1 cellular context compared by ENCODE assay signal in the genomic region with DNA sequence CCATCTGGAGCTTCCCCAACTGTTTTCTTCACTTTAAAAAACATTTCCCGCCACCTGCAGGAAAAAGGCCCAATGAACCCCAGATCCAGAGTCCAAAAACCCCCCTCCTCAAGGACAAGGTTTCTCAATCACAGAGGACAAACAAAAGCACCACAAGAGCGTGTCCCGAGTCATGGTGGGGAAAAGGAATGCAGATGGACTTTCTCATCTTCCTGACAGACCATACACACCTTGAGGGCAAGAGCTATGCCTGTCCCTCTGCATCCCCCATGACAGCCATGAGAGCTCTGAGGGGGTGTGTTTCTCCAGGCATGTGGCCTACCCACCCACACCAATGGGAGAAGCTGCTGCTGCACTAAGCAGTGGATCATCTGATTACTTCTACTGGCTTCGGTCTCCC.
TF ChIP-seq lines count a peak whose summit lies in the region.

No MANE protein-coding gene starts in this region.

TF ChIP-seq in HepG2, 621 proteins besides CTCF, POLR2A, EP300 and RAD21 (continues in another document):
- TF ChIP-seq ZNF44 (CRISPR knock-in tag; IDR thresholded peaks at IDR 0.05) (no peak), SMARCC2 (IDR thresholded peaks at IDR 0.05) (no peak), HNRNPH1 (optimal IDR thresholded peaks at IDR 0.05; ENCODE audit: low read depth, low read length) (no peak), ZNF546 (CRISPR knock-in tag; conservative IDR thresholded peaks at IDR 0.05) (no peak), SMYD3 (CRISPR knock-in tag; IDR thresholded peaks at IDR 0.05) (no peak), SMAD9 (CRISPR knock-in tag; IDR thresholded peaks at IDR 0.05) (no peak), MTF2 (CRISPR knock-in tag; IDR thresholded peaks at IDR 0.05; ENCODE audit: borderline replicate concordance) (no peak), ZNF839 (CRISPR knock-in tag; IDR thresholded peaks at IDR 0.05; ENCODE audit: borderline replicate concordance) (no peak), NFE2 (CRISPR knock-in tag; IDR thresholded peaks at IDR 0.05) (no peak), HNRNPL (IDR thresholded peaks at IDR 0.05; ENCODE audit: low read depth, low read length) (no peak), ZNF773 (CRISPR knock-in tag; IDR thresholded peaks at IDR 0.05; ENCODE audit: borderline replicate concordance) (no peak), ZNF674 (CRISPR knock-in tag; IDR thresholded peaks at IDR 0.05; ENCODE audit: low read depth) (no peak), GTF3A (CRISPR knock-in tag; conservative IDR thresholded peaks at IDR 0.05) (no peak), FOXP1 (IDR thresholded peaks at IDR 0.05) (no peak), FOXP1 (CRISPR knock-in tag; IDR thresholded peaks at IDR 0.05) (peak; percentile 47; the same call in 1 of the 2 replicates), ZNF382 (CRISPR knock-in tag; IDR thresholded peaks at IDR 0.05; ENCODE audit: borderline replicate concordance) (no peak), ETV5 (CRISPR knock-in tag; IDR thresholded peaks at IDR 0.05; ENCODE audit: borderline replicate concordance) (no peak), IKZF4 (CRISPR knock-in tag; IDR thresholded peaks at IDR 0.05; ENCODE audit: borderline replicate concordance, low read depth, not compliant biosample characterization) (no peak), PAF1 (CRISPR knock-in tag; IDR thresholded peaks at IDR 0.05) (no peak), LCORL (IDR thresholded peaks at IDR 0.05) (no peak), LCORL (CRISPR knock-in tag; IDR thresholded peaks at IDR 0.05) (0 out of 2 replicates have a peak, but pooled peaks have one; percentile 29), RFX1 (IDR thresholded peaks at IDR 0.05) (no peak), ZNF251 (CRISPR knock-in tag; IDR thresholded peaks at IDR 0.05) (no peak), ZNF326 (CRISPR knock-in tag; IDR thresholded peaks at IDR 0.05; ENCODE audit: borderline replicate concordance) (no peak), GFI1 (CRISPR knock-in tag; IDR thresholded peaks at IDR 0.05; ENCODE audit: borderline replicate concordance) (peak; percentile 41; the same call in 1 of the 2 replicates), ZNF781 (CRISPR knock-in tag; IDR thresholded peaks at IDR 0.05; ENCODE audit: borderline replicate concordance, not compliant biosample characterization) (peak; percentile 21), CC2D1A (CRISPR knock-in tag; IDR thresholded peaks at IDR 0.05) (no peak), ZNF598 (CRISPR knock-in tag; IDR thresholded peaks at IDR 0.05; ENCODE audit: borderline replicate concordance) (no peak), ZSCAN30 (CRISPR knock-in tag; IDR thresholded peaks at IDR 0.05) (0 out of 2 replicates have a peak, but pooled peaks have one; percentile 45), SOX13 (IDR thresholded peaks at IDR 0.05) (no peak), SOX13 (CRISPR knock-in tag; conservative IDR thresholded peaks at IDR 0.05 in 1 of 2, IDR thresholded peaks at IDR 0.05 in 1 of 2) (peak in 1 of 2 experiments; percentile 53; a peak in 1 of 4 replicates), SAP130 (CRISPR knock-in tag; IDR thresholded peaks at IDR 0.05; ENCODE audit: low read depth) (0 out of 2 replicates have a peak, but pooled peaks have one; percentile 39), ZNF256 (CRISPR knock-in tag; conservative IDR thresholded peaks at IDR 0.05) (no peak), GPN1 (CRISPR knock-in tag; IDR thresholded peaks at IDR 0.05; ENCODE audit: borderline replicate concordance) (no peak), ZNF430 (CRISPR knock-in tag; IDR thresholded peaks at IDR 0.05) (0 out of 2 replicates have a peak, but pooled peaks have one; percentile 18)
- TF ChIP-seq, protein P1, sequence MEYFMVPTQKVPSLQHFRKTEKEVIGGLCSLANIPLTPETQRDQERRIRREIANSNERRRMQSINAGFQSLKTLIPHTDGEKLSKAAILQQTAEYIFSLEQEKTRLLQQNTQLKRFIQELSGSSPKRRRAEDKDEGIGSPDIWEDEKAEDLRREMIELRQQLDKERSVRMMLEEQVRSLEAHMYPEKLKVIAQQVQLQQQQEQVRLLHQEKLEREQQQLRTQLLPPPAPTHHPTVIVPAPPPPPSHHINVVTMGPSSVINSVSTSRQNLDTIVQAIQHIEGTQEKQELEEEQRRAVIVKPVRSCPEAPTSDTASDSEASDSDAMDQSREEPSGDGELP (IDR thresholded peaks at IDR 0.05; ENCODE audit: borderline replicate concordance, low read depth), result no peak
- TF ChIP-seq, protein P2, sequence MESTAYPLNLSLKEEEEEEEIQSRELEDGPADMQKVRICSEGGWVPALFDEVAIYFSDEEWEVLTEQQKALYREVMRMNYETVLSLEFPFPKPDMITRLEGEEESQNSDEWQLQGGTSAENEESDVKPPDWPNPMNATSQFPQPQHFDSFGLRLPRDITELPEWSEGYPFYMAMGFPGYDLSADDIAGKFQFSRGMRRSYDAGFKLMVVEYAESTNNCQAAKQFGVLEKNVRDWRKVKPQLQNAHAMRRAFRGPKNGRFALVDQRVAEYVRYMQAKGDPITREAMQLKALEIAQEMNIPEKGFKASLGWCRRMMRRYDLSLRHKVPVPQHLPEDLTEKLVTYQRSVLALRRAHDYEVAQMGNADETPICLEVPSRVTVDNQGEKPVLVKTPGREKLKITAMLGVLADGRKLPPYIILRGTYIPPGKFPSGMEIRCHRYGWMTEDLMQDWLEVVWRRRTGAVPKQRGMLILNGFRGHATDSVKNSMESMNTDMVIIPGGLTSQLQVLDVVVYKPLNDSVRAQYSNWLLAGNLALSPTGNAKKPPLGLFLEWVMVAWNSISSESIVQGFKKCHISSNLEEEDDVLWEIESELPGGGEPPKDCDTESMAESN (CRISPR knock-in tag; conservative IDR thresholded peaks at IDR 0.05), result peak; percentile 90
- TF ChIP-seq, protein P3, sequence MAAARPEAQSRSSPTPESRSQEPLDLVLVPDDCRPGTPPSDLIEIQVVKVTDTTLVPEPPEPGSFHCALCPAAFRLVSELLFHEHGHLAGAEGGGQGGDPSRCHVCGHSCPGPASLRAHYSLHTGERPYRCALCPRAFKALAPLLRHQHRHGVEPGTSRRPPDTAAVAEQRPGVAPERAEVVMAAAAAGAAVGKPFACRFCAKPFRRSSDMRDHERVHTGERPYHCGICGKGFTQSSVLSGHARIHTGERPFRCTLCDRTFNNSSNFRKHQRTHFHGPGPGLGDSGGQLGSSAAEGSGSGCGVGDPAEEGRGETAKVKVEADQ (CRISPR knock-in tag; IDR thresholded peaks at IDR 0.05; ENCODE audit: borderline replicate concordance), result no peak
- TF ChIP-seq, protein P4, sequence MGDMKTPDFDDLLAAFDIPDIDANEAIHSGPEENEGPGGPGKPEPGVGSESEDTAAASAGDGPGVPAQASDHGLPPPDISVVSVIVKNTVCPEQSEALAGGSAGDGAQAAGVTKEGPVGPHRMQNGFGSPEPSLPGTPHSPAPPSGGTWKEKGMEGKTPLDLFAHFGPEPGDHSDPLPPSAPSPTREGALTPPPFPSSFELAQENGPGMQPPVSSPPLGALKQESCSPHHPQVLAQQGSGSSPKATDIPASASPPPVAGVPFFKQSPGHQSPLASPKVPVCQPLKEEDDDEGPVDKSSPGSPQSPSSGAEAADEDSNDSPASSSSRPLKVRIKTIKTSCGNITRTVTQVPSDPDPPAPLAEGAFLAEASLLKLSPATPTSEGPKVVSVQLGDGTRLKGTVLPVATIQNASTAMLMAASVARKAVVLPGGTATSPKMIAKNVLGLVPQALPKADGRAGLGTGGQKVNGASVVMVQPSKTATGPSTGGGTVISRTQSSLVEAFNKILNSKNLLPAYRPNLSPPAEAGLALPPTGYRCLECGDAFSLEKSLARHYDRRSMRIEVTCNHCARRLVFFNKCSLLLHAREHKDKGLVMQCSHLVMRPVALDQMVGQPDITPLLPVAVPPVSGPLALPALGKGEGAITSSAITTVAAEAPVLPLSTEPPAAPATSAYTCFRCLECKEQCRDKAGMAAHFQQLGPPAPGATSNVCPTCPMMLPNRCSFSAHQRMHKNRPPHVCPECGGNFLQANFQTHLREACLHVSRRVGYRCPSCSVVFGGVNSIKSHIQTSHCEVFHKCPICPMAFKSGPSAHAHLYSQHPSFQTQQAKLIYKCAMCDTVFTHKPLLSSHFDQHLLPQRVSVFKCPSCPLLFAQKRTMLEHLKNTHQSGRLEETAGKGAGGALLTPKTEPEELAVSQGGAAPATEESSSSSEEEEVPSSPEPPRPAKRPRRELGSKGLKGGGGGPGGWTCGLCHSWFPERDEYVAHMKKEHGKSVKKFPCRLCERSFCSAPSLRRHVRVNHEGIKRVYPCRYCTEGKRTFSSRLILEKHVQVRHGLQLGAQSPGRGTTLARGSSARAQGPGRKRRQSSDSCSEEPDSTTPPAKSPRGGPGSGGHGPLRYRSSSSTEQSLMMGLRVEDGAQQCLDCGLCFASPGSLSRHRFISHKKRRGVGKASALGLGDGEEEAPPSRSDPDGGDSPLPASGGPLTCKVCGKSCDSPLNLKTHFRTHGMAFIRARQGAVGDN (CRISPR knock-in tag; IDR thresholded peaks at IDR 0.05), result no peak
- TF ChIP-seq, protein P5, sequence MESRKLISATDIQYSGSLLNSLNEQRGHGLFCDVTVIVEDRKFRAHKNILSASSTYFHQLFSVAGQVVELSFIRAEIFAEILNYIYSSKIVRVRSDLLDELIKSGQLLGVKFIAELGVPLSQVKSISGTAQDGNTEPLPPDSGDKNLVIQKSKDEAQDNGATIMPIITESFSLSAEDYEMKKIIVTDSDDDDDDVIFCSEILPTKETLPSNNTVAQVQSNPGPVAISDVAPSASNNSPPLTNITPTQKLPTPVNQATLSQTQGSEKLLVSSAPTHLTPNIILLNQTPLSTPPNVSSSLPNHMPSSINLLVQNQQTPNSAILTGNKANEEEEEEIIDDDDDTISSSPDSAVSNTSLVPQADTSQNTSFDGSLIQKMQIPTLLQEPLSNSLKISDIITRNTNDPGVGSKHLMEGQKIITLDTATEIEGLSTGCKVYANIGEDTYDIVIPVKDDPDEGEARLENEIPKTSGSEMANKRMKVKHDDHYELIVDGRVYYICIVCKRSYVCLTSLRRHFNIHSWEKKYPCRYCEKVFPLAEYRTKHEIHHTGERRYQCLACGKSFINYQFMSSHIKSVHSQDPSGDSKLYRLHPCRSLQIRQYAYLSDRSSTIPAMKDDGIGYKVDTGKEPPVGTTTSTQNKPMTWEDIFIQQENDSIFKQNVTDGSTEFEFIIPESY (CRISPR knock-in tag; IDR thresholded peaks at IDR 0.05), result peak; percentile 96
- TF ChIP-seq, protein P6, sequence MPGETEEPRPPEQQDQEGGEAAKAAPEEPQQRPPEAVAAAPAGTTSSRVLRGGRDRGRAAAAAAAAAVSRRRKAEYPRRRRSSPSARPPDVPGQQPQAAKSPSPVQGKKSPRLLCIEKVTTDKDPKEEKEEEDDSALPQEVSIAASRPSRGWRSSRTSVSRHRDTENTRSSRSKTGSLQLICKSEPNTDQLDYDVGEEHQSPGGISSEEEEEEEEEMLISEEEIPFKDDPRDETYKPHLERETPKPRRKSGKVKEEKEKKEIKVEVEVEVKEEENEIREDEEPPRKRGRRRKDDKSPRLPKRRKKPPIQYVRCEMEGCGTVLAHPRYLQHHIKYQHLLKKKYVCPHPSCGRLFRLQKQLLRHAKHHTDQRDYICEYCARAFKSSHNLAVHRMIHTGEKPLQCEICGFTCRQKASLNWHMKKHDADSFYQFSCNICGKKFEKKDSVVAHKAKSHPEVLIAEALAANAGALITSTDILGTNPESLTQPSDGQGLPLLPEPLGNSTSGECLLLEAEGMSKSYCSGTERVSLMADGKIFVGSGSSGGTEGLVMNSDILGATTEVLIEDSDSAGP (CRISPR knock-in tag; IDR thresholded peaks at IDR 0.05; ENCODE audit: borderline replicate concordance), result 0 out of 2 replicates have a peak, but pooled peaks have one; percentile 7
- TF ChIP-seq, protein P7, sequence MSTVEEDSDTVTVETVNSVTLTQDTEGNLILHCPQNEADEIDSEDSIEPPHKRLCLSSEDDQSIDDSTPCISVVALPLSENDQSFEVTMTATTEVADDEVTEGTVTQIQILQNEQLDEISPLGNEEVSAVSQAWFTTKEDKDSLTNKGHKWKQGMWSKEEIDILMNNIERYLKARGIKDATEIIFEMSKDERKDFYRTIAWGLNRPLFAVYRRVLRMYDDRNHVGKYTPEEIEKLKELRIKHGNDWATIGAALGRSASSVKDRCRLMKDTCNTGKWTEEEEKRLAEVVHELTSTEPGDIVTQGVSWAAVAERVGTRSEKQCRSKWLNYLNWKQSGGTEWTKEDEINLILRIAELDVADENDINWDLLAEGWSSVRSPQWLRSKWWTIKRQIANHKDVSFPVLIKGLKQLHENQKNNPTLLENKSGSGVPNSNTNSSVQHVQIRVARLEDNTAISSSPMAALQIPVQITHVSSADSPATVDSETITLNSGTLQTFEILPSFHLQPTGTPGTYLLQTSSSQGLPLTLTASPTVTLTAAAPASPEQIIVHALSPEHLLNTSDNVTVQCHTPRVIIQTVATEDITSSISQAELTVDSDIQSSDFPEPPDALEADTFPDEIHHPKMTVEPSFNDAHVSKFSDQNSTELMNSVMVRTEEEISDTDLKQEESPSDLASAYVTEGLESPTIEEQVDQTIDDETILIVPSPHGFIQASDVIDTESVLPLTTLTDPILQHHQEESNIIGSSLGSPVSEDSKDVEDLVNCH (CRISPR knock-in tag; IDR thresholded peaks at IDR 0.05), result no peak
- TF ChIP-seq, protein P8, sequence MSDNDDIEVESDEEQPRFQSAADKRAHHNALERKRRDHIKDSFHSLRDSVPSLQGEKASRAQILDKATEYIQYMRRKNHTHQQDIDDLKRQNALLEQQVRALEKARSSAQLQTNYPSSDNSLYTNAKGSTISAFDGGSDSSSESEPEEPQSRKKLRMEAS (IDR thresholded peaks at IDR 0.05), result peak; percentile 43; the same call in 1 of the 2 replicates
- TF ChIP-seq, protein P9, sequence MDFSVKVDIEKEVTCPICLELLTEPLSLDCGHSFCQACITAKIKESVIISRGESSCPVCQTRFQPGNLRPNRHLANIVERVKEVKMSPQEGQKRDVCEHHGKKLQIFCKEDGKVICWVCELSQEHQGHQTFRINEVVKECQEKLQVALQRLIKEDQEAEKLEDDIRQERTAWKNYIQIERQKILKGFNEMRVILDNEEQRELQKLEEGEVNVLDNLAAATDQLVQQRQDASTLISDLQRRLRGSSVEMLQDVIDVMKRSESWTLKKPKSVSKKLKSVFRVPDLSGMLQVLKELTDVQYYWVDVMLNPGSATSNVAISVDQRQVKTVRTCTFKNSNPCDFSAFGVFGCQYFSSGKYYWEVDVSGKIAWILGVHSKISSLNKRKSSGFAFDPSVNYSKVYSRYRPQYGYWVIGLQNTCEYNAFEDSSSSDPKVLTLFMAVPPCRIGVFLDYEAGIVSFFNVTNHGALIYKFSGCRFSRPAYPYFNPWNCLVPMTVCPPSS (IDR thresholded peaks at IDR 0.05), result no peak
- TF ChIP-seq, protein P10, sequence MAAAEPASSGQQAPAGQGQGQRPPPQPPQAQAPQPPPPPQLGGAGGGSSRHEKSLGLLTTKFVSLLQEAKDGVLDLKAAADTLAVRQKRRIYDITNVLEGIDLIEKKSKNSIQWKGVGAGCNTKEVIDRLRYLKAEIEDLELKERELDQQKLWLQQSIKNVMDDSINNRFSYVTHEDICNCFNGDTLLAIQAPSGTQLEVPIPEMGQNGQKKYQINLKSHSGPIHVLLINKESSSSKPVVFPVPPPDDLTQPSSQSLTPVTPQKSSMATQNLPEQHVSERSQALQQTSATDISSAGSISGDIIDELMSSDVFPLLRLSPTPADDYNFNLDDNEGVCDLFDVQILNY (CRISPR knock-in tag; conservative IDR thresholded peaks at IDR 0.05), result no peak
